Comparison of ENCODE assay signal across 29 cellular contexts in the genomic region with DNA sequence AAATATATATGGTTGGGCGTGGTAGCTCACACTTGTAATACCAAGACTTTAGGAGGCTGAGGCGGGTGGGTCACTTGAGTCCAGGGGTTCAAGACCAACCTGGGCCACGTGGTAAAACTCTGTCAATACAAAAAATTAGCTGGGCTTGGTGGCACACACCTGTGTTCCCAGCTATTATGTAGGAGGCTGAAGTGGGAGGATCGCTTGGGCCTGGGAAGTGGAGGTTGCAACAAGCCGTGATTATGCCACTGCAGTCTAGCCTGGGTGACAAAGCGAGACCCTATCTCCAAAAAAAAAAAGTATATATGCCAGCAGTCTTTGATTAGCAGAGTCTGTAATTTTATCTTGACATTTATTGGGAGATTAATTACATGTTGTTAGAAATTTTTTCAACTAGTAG.
"Had no signal": no experiment of that assay in that cellular context is flagged by ENCODE, and none has a peak within 500 bp of the region (broad histone marks: within the 10 kb centered on the region; RNA-seq: fewer than 3 reads in every experiment).

No MANE protein-coding gene starts in this region.

- H3K27ac ChIP-seq: dorsolateral prefrontal cortex, esophagus muscularis mucosa, foreskin keratinocyte, gastroesophageal sphincter, heart left ventricle, hepatocyte, neutrophil, prostate gland, right atrium auricular region, sigmoid colon, spleen, suprapubic skin, thyroid gland, vagina had no signal

- H3K4me3 Mint-ChIP-seq: memory B cell; mesothelial cell of epicardium; naive B cell; natural killer cell treated with Interleukin-12 subunit alpha and Interleukin-12 subunit beta and Interleukin-15 and Interleukin-18, amount 100 ng/mL, for 72 hours; neural crest cell; stimulated activated naive B cell treated with anti-CD40 and anti-IgM and Interleukin-4, amounts not matched to agents 10 μg/mL and 1 μg/mL and 100 μg/mL, for 72 hours; stimulated activated naive CD8-positive, alpha-beta T cell treated with anti-CD3 and anti-CD28 coated beads, Interleukin-15, Interleukin-2, amounts not matched to agents 100 ng/mL and 50 ng/mL, for 24 hours had no signal

- H3K4me2 ChIP-seq: hepatocyte had no signal

- ATAC-seq: foreskin keratinocyte; gastroesophageal sphincter; heart left ventricle; left lobe of liver; mucosa of descending colon; natural killer cell treated with Interleukin-12 subunit alpha and Interleukin-12 subunit beta and Interleukin-15 and Interleukin-18, amount 100 ng/mL, for 72 hours; stimulated activated naive B cell treated with anti-CD40 and anti-IgM and Interleukin-4, amounts not matched to agents 10 μg/mL and 1 μg/mL and 100 μg/mL, for 72 hours had no signal

- FAIRE-seq: endothelial cell of umbilical vein, kidney had no signal

- H3K4me3 ChIP-seq: dorsolateral prefrontal cortex, esophagus muscularis mucosa, gastroesophageal sphincter, heart left ventricle, hepatocyte, lung, mucosa of descending colon, prostate gland, right atrium auricular region, sigmoid colon, spleen, suprapubic skin, thyroid gland, vagina had no signal

- H3K9me3 Mint-ChIP-seq: memory B cell; mesothelial cell of epicardium; naive B cell; natural killer cell treated with Interleukin-12 subunit alpha and Interleukin-12 subunit beta and Interleukin-15 and Interleukin-18, amount 100 ng/mL, for 72 hours; neural crest cell; stimulated activated naive B cell treated with anti-CD40 and anti-IgM and Interleukin-4, amounts not matched to agents 10 μg/mL and 1 μg/mL and 100 μg/mL, for 72 hours; stimulated activated naive CD8-positive, alpha-beta T cell treated with anti-CD3 and anti-CD28 coated beads, Interleukin-15, Interleukin-2, amounts not matched to agents 100 ng/mL and 50 ng/mL, for 24 hours had no signal

- H3K4me1 Mint-ChIP-seq: memory B cell, mesothelial cell of epicardium had no signal

- H3K36me3 ChIP-seq: prostate gland had no signal

- H3K27me3 ChIP-seq: dorsolateral prefrontal cortex, esophagus muscularis mucosa, foreskin keratinocyte, gastroesophageal sphincter, heart left ventricle, hepatocyte, neutrophil, right atrium auricular region, sigmoid colon, spleen, suprapubic skin, thyroid gland, vagina had no signal

- DNase-seq: cortex of kidney; dorsolateral prefrontal cortex; effector CD4-positive, alpha-beta T cell; foreskin keratinocyte; heart left ventricle; kidney; mucosa of descending colon; naive B cell; sigmoid colon; spleen; stimulated activated naive B cell treated with anti-CD40 and anti-IgM and Interleukin-4, amounts not matched to agents 10 μg/mL and 1 μg/mL and 100 μg/mL, for 72 hours; thyroid gland; trophoblast cell had no signal

- H2AFZ ChIP-seq: hepatocyte had no signal

- H3K27ac Mint-ChIP-seq: memory B cell; mesothelial cell of epicardium; natural killer cell treated with Interleukin-12 subunit alpha and Interleukin-12 subunit beta and Interleukin-15 and Interleukin-18, amount 100 ng/mL, for 72 hours; stimulated activated naive B cell treated with anti-CD40 and anti-IgM and Interleukin-4, amounts not matched to agents 10 μg/mL and 1 μg/mL and 100 μg/mL, for 72 hours; stimulated activated naive CD8-positive, alpha-beta T cell treated with anti-CD3 and anti-CD28 coated beads, Interleukin-15, Interleukin-2, amounts not matched to agents 100 ng/mL and 50 ng/mL, for 24 hours had no signal

- H3K9me3 ChIP-seq: esophagus muscularis mucosa, gastroesophageal sphincter, heart left ventricle, mucosa of descending colon, neutrophil, prostate gland, right atrium auricular region, sigmoid colon, spleen, suprapubic skin, thyroid gland, vagina had no signal

- H3K27me3 Mint-ChIP-seq: memory B cell; naive B cell; natural killer cell treated with Interleukin-12 subunit alpha and Interleukin-12 subunit beta and Interleukin-15 and Interleukin-18, amount 100 ng/mL, for 72 hours; stimulated activated naive B cell treated with anti-CD40 and anti-IgM and Interleukin-4, amounts not matched to agents 10 μg/mL and 1 μg/mL and 100 μg/mL, for 72 hours; stimulated activated naive CD8-positive, alpha-beta T cell treated with anti-CD3 and anti-CD28 coated beads, Interleukin-15, Interleukin-2, amounts not matched to agents 100 ng/mL and 50 ng/mL, for 24 hours had no signal

- H3K4me1 ChIP-seq: esophagus muscularis mucosa, foreskin keratinocyte, gastroesophageal sphincter, heart left ventricle, prostate gland, right atrium auricular region, sigmoid colon, spleen, suprapubic skin, thyroid gland had no signal
